ENCODE assay signal across 33 cellular contexts in genomic region chr9:137107982-137108381, GRCh38. TPM values are rescaled to one million over a fixed set of nuclear protein-coding genes. Genes with fewer than 3 reads are reported as not detected.
"Had no signal": no experiment of that assay in that cellular context is flagged by ENCODE, and none has a peak within 500 bp of the region (broad histone marks: within the 10 kb centered on the region; RNA-seq: fewer than 3 reads in every experiment).

No MANE protein-coding gene starts in this region.

- H3K27me3 ChIP-seq: adrenal gland, body of pancreas, breast epithelium, Peyer's patch had no signal

- H3K4me3 ChIP-seq: adrenal gland, body of pancreas, breast epithelium, Peyer's patch had no signal

- DNase-seq: activated CD4-positive, alpha-beta T cell treated with anti-CD3 and anti-CD28 coated beads, Interleukin-2, amount 10 ng/mL, durations not matched to agents 24 days and 14 days; activated CD4-positive, alpha-beta T cell treated with anti-CD3 and anti-CD28 coated beads, Interleukin-2, amount 50 U/mL, for 4 hours; activated CD8-positive, alpha-beta T cell treated with anti-CD3 and anti-CD28 coated beads for 36 hours; activated effector memory CD4-positive, alpha-beta T cell treated with anti-CD3 and anti-CD28 coated beads, Interleukin-2, amount 50 U/mL, for 16 hours; activated naive CD4-positive, alpha-beta T cell; activated naive CD4-positive, alpha-beta T cell treated with anti-CD3 and anti-CD28 coated beads, Interleukin-2, amount 50 U/mL, for 16 hours; activated naive CD8-positive, alpha-beta T cell treated with anti-CD3 and anti-CD28 coated beads, Interleukin-2, amount 10 ng/mL, durations not matched to agents 7 days and 5 days; activated T-cell treated with anti-CD3 and anti-CD28 coated beads, Interleukin-2, amount 50 U/mL, for 1 hour; activated T-cell treated with anti-CD3 and anti-CD28 coated beads, Interleukin-2, amount 50 U/mL, for 72 hours; adrenal gland; body of pancreas; NCI-H1092 treated with DMSO at 0.1 percent for 48 hours; NCI-H1417; NCI-H146; NCI-H187; NCI-H2029 treated with DMSO at 0.1 percent for 48 hours; NCI-H2171 treated with DMSO at 0.1 percent for 48 hours; NCI-H2227 treated with DMSO at 0.1 percent for 48 hours; NCI-H446; NCI-H510A treated with DMSO at 0.1 percent for 48 hours; NCI-H526 treated with DMSO at 0.1 percent for 48 hours; NCI-H82; RPMI8226; SW 1271; T-helper 1 cell; T-helper 2 cell; T-helper 9 cell had no signal

- ATAC-seq: activated CD8-positive, alpha-beta T cell treated with anti-CD3 and anti-CD28 coated beads for 36 hours; activated T-cell treated with anti-CD3 and anti-CD28 coated beads, Interleukin-2, amount 50 U/mL, for 72 hours; activated T-helper 17 cell treated with anti-CD3 and anti-CD28 coated beads, Interleukin-2, amount 50 U/mL, for 72 hours; body of pancreas had no signal

- FAIRE-seq: astrocyte had no signal

- H3K36me3 ChIP-seq: breast epithelium had no signal

- H3K27ac ChIP-seq: adrenal gland, body of pancreas, breast epithelium, Peyer's patch had no signal

- H3K9me3 ChIP-seq: adrenal gland, body of pancreas, breast epithelium, Peyer's patch had no signal

- H3K4me1 ChIP-seq: adrenal gland, body of pancreas, breast epithelium, Peyer's patch had no signal

RNA-seq across cellular contexts. Expression of gene GRIN1, which starts 31.0 kb away (rescaled TPM):
- total RNA-seq: activated CD4-positive, alpha-beta T cell treated with anti-CD3 and anti-CD28 coated beads, Interleukin-2, amount 10 ng/mL, durations not matched to agents 24 days and 14 days; activated CD8-positive, alpha-beta T cell treated with anti-CD3 and anti-CD28 coated beads for 36 hours; activated naive CD8-positive, alpha-beta T cell treated with anti-CD3 and anti-CD28 coated beads, Interleukin-2, amount 10 ng/mL, durations not matched to agents 7 days and 5 days; body of pancreas; cardiac septum; M059J; Peyer's patch had no signal
